In genomic region chr13:97749174-97749573, GRCh38 we compare ENCODE assay signal across 14 cellular contexts.
DNase-seq lines count a peak whose midpoint lies in the region; ATAC-seq, FAIRE-seq and TF ChIP-seq lines count a peak whose summit lies in the region.
"Had no signal": no experiment of that assay in that cellular context is flagged by ENCODE, and none has a peak within 500 bp of the region (broad histone marks: within the 10 kb centered on the region; RNA-seq: fewer than 3 reads in every experiment).

No MANE protein-coding gene starts in this region.

- H3K27ac ChIP-seq in astrocyte (ENCODE audit: low read depth, low read length) (no peak overlapping the region), neural progenitor cell (no peak overlapping the region)

- TF ChIP-seq CTCF in astrocyte (IDR thresholded peaks at IDR 0.05; ENCODE audit: insufficient read depth, low read depth, low read length), result no peak
- TF ChIP-seq CTCF in neural progenitor cell (IDR thresholded peaks at IDR 0.05), result no peak

- intact Hi-C loops in activated CD4-positive, alpha-beta T cell treated with anti-CD3 and anti-CD28 coated beads, Interleukin-2, amount 10 ng/mL, durations not matched to agents 24 days and 14 days (cut with micrococcal nuclease), result no loop called here

- H3K9me3 ChIP-seq in astrocyte (ENCODE audit: insufficient read depth, low read depth, low read length) (no peaks in the 10 kb centered on the region), neural progenitor cell (ENCODE audit: low read depth) (no peaks in the 10 kb centered on the region)

- H3K4me3 ChIP-seq in astrocyte (ENCODE audit: insufficient read depth, low read depth, low read length) (no peak overlapping the region), neural progenitor cell (no peak overlapping the region)
- H3K4me3 ChIP-seq: spleen had no signal

- H4K20me1 ChIP-seq in astrocyte (ENCODE audit: insufficient read depth, low read length) (no peaks in the 10 kb centered on the region), neural progenitor cell (ENCODE audit: low read depth) (no peaks in the 10 kb centered on the region)

- H3K4me1 Mint-ChIP-seq in activated CD4-positive, alpha-beta T cell treated with anti-CD3 and anti-CD28 coated beads, Interleukin-2, amount 10 ng/mL, durations not matched to agents 24 days and 14 days, result no peaks in the 10 kb centered on the region
- H3K4me1 Mint-ChIP-seq in astrocyte (ENCODE audit: low read depth, unreplicated experiment) (peaks cover 11% of the 10 kb centered on the region), neural progenitor cell (peaks cover 3% of the 10 kb centered on the region)
- H3K4me1 Mint-ChIP-seq in natural killer cell treated with Interleukin-12 subunit alpha and Interleukin-12 subunit beta and Interleukin-15 and Interleukin-18, amount 100 ng/mL, for 72 hours (ENCODE audit: low read depth in 2 of 2), result no peaks in the 10 kb centered on the region
- H3K4me1 Mint-ChIP-seq: activated CD8-positive, alpha-beta memory T cell treated with anti-CD3 and anti-CD28 coated beads, Interleukin-2, amount 10 ng/mL, durations not matched to agents 7 days and 5 days; B cell; nephron had no signal

- ATAC-seq in natural killer cell treated with Interleukin-12 subunit alpha and Interleukin-12 subunit beta and Interleukin-15 and Interleukin-18, amount 100 ng/mL, for 72 hours, result no peak
- ATAC-seq: activated CD8-positive, alpha-beta memory T cell treated with anti-CD3 and anti-CD28 coated beads, Interleukin-2, amount 10 ng/mL, durations not matched to agents 7 days and 5 days had no signal

- no peaks in the 10 kb centered on the region for H3K9me3 Mint-ChIP-seq in activated CD4-positive, alpha-beta T cell treated with anti-CD3 and anti-CD28 coated beads, Interleukin-2, amount 10 ng/mL, durations not matched to agents 24 days and 14 days
- peaks cover 12% of the 10 kb centered on the region for H3K9me3 Mint-ChIP-seq in astrocyte (ENCODE audit: unreplicated experiment)
- H3K9me3 Mint-ChIP-seq in neural progenitor cell, result peaks cover 4% of the 10 kb centered on the region
- no peaks in the 10 kb centered on the region for H3K9me3 Mint-ChIP-seq in natural killer cell treated with Interleukin-12 subunit alpha and Interleukin-12 subunit beta and Interleukin-15 and Interleukin-18, amount 100 ng/mL, for 72 hours

- no peaks in the 10 kb centered on the region for H3F3A ChIP-seq in neural progenitor cell (ENCODE audit: low read depth)

- FAIRE-seq in astrocyte (lab: Jason Lieb, UNC), result no peak

- H3K36me3 ChIP-seq in astrocyte (ENCODE audit: insufficient read depth, low read length) (no peaks in the 10 kb centered on the region), neural progenitor cell (no peaks in the 10 kb centered on the region)
- H3K36me3 ChIP-seq: spleen had no signal

- no peaks in the 10 kb centered on the region for H3K27me3 Mint-ChIP-seq in activated CD4-positive, alpha-beta T cell treated with anti-CD3 and anti-CD28 coated beads, Interleukin-2, amount 10 ng/mL, durations not matched to agents 24 days and 14 days
- no peaks in the 10 kb centered on the region for H3K27me3 Mint-ChIP-seq in astrocyte (ENCODE audit: low read depth, unreplicated experiment)
- peaks cover 3% of the 10 kb centered on the region for H3K27me3 Mint-ChIP-seq in neural progenitor cell (ENCODE audit: insufficient read depth, low read depth)
- no peaks in the 10 kb centered on the region for H3K27me3 Mint-ChIP-seq in natural killer cell treated with Interleukin-12 subunit alpha and Interleukin-12 subunit beta and Interleukin-15 and Interleukin-18, amount 100 ng/mL, for 72 hours
- H3K27me3 Mint-ChIP-seq: activated CD8-positive, alpha-beta memory T cell treated with anti-CD3 and anti-CD28 coated beads, Interleukin-2, amount 10 ng/mL, durations not matched to agents 7 days and 5 days; B cell had no signal

- H3K27me3 ChIP-seq in astrocyte (ENCODE audit: insufficient read depth, low read length) (no peaks in the 10 kb centered on the region), neural progenitor cell (no peaks in the 10 kb centered on the region)
- H3K27me3 ChIP-seq: spleen had no signal

- no peak overlapping the region for H2AFZ ChIP-seq in astrocyte (ENCODE audit: low read depth, low read length)
- H2AFZ ChIP-seq in neural progenitor cell (replicated peaks), result no peak overlapping the region

- no peak overlapping the region for H3K4me3 Mint-ChIP-seq in activated CD4-positive, alpha-beta T cell treated with anti-CD3 and anti-CD28 coated beads, Interleukin-2, amount 10 ng/mL, durations not matched to agents 24 days and 14 days
- H3K4me3 Mint-ChIP-seq in astrocyte (ENCODE audit: unreplicated experiment) (no peak overlapping the region), neural progenitor cell (no peak overlapping the region)
- no peak overlapping the region for H3K4me3 Mint-ChIP-seq in natural killer cell treated with Interleukin-12 subunit alpha and Interleukin-12 subunit beta and Interleukin-15 and Interleukin-18, amount 100 ng/mL, for 72 hours
- H3K4me3 Mint-ChIP-seq: activated CD8-positive, alpha-beta memory T cell treated with anti-CD3 and anti-CD28 coated beads, Interleukin-2, amount 10 ng/mL, durations not matched to agents 7 days and 5 days; B cell; nephron had no signal

- no peaks in the 10 kb centered on the region for H3K36me3 Mint-ChIP-seq in activated CD4-positive, alpha-beta T cell treated with anti-CD3 and anti-CD28 coated beads, Interleukin-2, amount 10 ng/mL, durations not matched to agents 24 days and 14 days (ENCODE audit: low read depth)
- H3K36me3 Mint-ChIP-seq in astrocyte (ENCODE audit: low read depth, unreplicated experiment), result no peaks in the 10 kb centered on the region
- H3K36me3 Mint-ChIP-seq in neural progenitor cell, result no peaks in the 10 kb centered on the region
- H3K36me3 Mint-ChIP-seq in natural killer cell treated with Interleukin-12 subunit alpha and Interleukin-12 subunit beta and Interleukin-15 and Interleukin-18, amount 100 ng/mL, for 72 hours, result no peaks in the 10 kb centered on the region
- H3K36me3 Mint-ChIP-seq: activated CD8-positive, alpha-beta memory T cell treated with anti-CD3 and anti-CD28 coated beads, Interleukin-2, amount 10 ng/mL, durations not matched to agents 7 days and 5 days had no signal

- H3K4me2 ChIP-seq in astrocyte (ENCODE audit: low read length) (no peak overlapping the region), neural progenitor cell (no peak overlapping the region)

- H3K9ac ChIP-seq in astrocyte (ENCODE audit: low read length), result no peak overlapping the region
- no peak overlapping the region for H3K9ac ChIP-seq in neural progenitor cell

- DNase-seq in activated CD4-positive, alpha-beta T cell treated with anti-CD3 and anti-CD28 coated beads, Interleukin-2, amount 10 ng/mL, durations not matched to agents 24 days and 14 days, result peak; percentile 33
- DNase-seq in activated CD4-positive, alpha-beta T cell treated with anti-CD3 and anti-CD28 coated beads, Interleukin-2, amount 50 U/mL, for 48 hours, result no peak
- peak; percentile 66 for DNase-seq in M059J (ENCODE audit: low read depth)
- peak; percentile 2 for DNase-seq in astrocyte (ENCODE audit: low read depth)
- DNase-seq in renal cortical epithelial cell (ENCODE audit: low read depth), result peak; percentile 22
- DNase-seq in neural progenitor cell (ENCODE audit: low spot score), result no peak
- DNase-seq in DMS79 (lab: John Stamatoyannopoulos, UW), result no peak
- DNase-seq in natural killer cell treated with Interleukin-12 subunit alpha and Interleukin-12 subunit beta and Interleukin-15 and Interleukin-18, amount 100 ng/mL, for 72 hours (ENCODE audit: low spot score), result no peak
- DNase-seq: activated CD8-positive, alpha-beta memory T cell treated with anti-CD3 and anti-CD28 coated beads, Interleukin-2, amount 10 ng/mL, durations not matched to agents 7 days and 5 days; aorta; NCI-H2081; spleen had no signal

- H3K79me2 ChIP-seq in astrocyte (ENCODE audit: insufficient read depth, low read length) (no peaks in the 10 kb centered on the region), neural progenitor cell (ENCODE audit: low read depth) (no peaks in the 10 kb centered on the region)

- H3K4me1 ChIP-seq in astrocyte (ENCODE audit: insufficient read depth, low read length) (no peaks in the 10 kb centered on the region), neural progenitor cell (peaks cover 5% of the 10 kb centered on the region)
- H3K4me1 ChIP-seq: spleen had no signal

- H3K27ac Mint-ChIP-seq in activated CD4-positive, alpha-beta T cell treated with anti-CD3 and anti-CD28 coated beads, Interleukin-2, amount 10 ng/mL, durations not matched to agents 24 days and 14 days, result no peak overlapping the region
- no peak overlapping the region for H3K27ac Mint-ChIP-seq in astrocyte (ENCODE audit: unreplicated experiment)
- H3K27ac Mint-ChIP-seq in neural progenitor cell, result no peak overlapping the region
- no peak overlapping the region for H3K27ac Mint-ChIP-seq in natural killer cell treated with Interleukin-12 subunit alpha and Interleukin-12 subunit beta and Interleukin-15 and Interleukin-18, amount 100 ng/mL, for 72 hours
- H3K27ac Mint-ChIP-seq: activated CD8-positive, alpha-beta memory T cell treated with anti-CD3 and anti-CD28 coated beads, Interleukin-2, amount 10 ng/mL, durations not matched to agents 7 days and 5 days; B cell; nephron had no signal

Comparison
In these comparisons a context has a peak if more than half of its experiments do, and no peak if none do; other contexts are left out.
1. DNase-seq: peak in activated CD4-positive, alpha-beta T cell treated with anti-CD3 and anti-CD28 coated beads, Interleukin-2, amount 10 ng/mL, durations not matched to agents 24 days and 14 days (single experiment), M059J (single experiment), astrocyte (single experiment) and renal cortical epithelial cell (single experiment); none in activated CD4-positive, alpha-beta T cell treated with anti-CD3 and anti-CD28 coated beads, Interleukin-2, amount 50 U/mL, for 48 hours (0 of 2), neural progenitor cell (single experiment), DMS79 (single experiment) and natural killer cell treated with Interleukin-12 subunit alpha and Interleukin-12 subunit beta and Interleukin-15 and Interleukin-18, amount 100 ng/mL, for 72 hours (single experiment).